24 cellular contexts compared by ENCODE assay signal in the genomic region with DNA sequence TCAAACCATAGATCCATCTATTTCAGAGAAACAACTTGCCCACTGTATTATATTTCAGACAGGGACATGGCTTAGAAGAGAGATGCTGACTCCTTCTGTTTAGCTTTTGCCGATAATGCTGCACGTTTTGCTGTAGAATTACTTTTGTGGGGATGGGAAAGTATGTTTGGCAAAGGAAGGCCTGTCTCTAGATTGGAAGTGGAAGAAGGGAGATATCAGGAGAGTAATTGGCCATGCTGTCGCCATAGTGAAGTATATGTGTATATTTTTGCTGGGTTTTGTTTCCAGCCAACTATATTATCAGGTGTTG.
DNase-seq lines count a peak whose midpoint lies in the region; ATAC-seq and TF ChIP-seq lines count a peak whose summit lies in the region.
"Had no signal": no experiment of that assay in that cellular context is flagged by ENCODE, and none has a peak within 500 bp of the region (broad histone marks: within the 10 kb centered on the region; RNA-seq: fewer than 3 reads in every experiment).

No MANE protein-coding gene starts in this region.

- intact Hi-C loops in A673 (cut with micrococcal nuclease; ENCODE audit: unreplicated experiment) = no loop called here
- intact Hi-C loops in esophagus muscularis mucosa (cut with DNase I) = no loop called here
- intact Hi-C loops in prostate gland (cut with DNase I) = no loop called here
- intact Hi-C loops in lower lobe of right lung (cut with DNase I) = no loop called here

- no peak for TF ChIP-seq CTCF in A673 (conservative IDR thresholded peaks at IDR 0.05; ENCODE audit: low read depth, low read length)
- TF ChIP-seq CTCF in HEK293 (tag by site-specific recombination; IDR thresholded peaks at IDR 0.05) = no peak
- no peak for TF ChIP-seq CTCF in esophagus muscularis mucosa (IDR thresholded peaks at IDR 0.05)
- TF ChIP-seq CTCF in prostate gland (IDR thresholded peaks at IDR 0.05) = no peak
- TF ChIP-seq CTCF in lower lobe of right lung (IDR thresholded peaks at IDR 0.05) = no peak

- ATAC-seq in lower lobe of right lung = no peak
- ATAC-seq: activated CD8-positive, alpha-beta T cell treated with anti-CD3 and anti-CD28 coated beads, Interleukin-2, amount 10 ng/mL, durations not matched to agents 7 days and 5 days; body of pancreas; pancreas; stimulated activated naive CD8-positive, alpha-beta T cell treated with anti-CD3 and anti-CD28 coated beads, Interleukin-15, Interleukin-2, amounts not matched to agents 100 U/mL and 50 U/mL, for 24 hours; T-cell had no signal

- no peak for DNase-seq in A673 (ENCODE audit: low spot score)
- no peak for DNase-seq in esophagus muscularis mucosa (ENCODE audit: extremely low spot score)
- no peak for DNase-seq in prostate gland (ENCODE audit: low spot score)
- no peak for DNase-seq in caudate nucleus (lab: John Stamatoyannopoulos, UW)
- no peak for DNase-seq in NCI-H187 treated with DMSO at 0.1 percent for 48 hours (lab: John Stamatoyannopoulos, UW)
- DNase-seq in lower lobe of right lung = no peak
- DNase-seq: activated CD4-positive, alpha-beta T cell treated with anti-CD3 and anti-CD28 coated beads for 4 hours; activated CD8-positive, alpha-beta T cell treated with anti-CD3 and anti-CD28 coated beads, Interleukin-2, amount 10 ng/mL, durations not matched to agents 7 days and 5 days; activated naive CD4-positive, alpha-beta T cell treated with anti-CD3 and anti-CD28 coated beads for 36 hours; adrenal gland; body of pancreas; CD8-positive, alpha-beta memory T cell; DMS 273 treated with DMSO at 0.1 percent for 48 hours; H7; NCI-H748 treated with DMSO at 0.1 percent for 48 hours; pancreas; SIG-M5; stimulated activated CD4-positive, alpha-beta T cell treated with anti-CD3 and anti-CD28 coated beads, Interleukin-1b, Interleukin-23, amount 100 ng/mL, for 48 hours; stimulated activated naive CD8-positive, alpha-beta T cell treated with anti-CD3 and anti-CD28 coated beads, Interleukin-15, Interleukin-2, amounts not matched to agents 100 U/mL and 50 U/mL, for 24 hours; T-cell; thyroid gland; WERI-Rb-1 had no signal

- no peaks in the 10 kb centered on the region for H3K27me3 ChIP-seq in A673 (replicated peaks; ENCODE audit: insufficient read depth, low read depth, low read length, poor library complexity)
- no peaks in the 10 kb centered on the region for H3K27me3 ChIP-seq in esophagus muscularis mucosa
- no peaks in the 10 kb centered on the region for H3K27me3 ChIP-seq in prostate gland (replicated peaks; ENCODE audit: insufficient read depth)
- no peaks in the 10 kb centered on the region for H3K27me3 ChIP-seq in lower lobe of right lung (ENCODE audit: low read depth)
- H3K27me3 ChIP-seq: adrenal gland, body of pancreas, pancreas, thyroid gland had no signal

- H3K4me1 ChIP-seq in A673 (ENCODE audit: insufficient read depth, low read length, poor library complexity, severe bottlenecking) (peaks cover 10% of the 10 kb centered on the region), HEK293 (ENCODE audit: control insufficient read depth, insufficient read depth, low read length) (peaks cover 30% of the 10 kb centered on the region), esophagus muscularis mucosa (peaks cover 16 to 73% (median 65%) of the 10 kb centered on the region in 4 donors), prostate gland (replicated peaks) (no peaks in the 10 kb centered on the region), lower lobe of right lung (no peaks in the 10 kb centered on the region)

- 59% methylated on average over 3 of the region's 3 CpGs for WGBS in esophagus muscularis mucosa
- WGBS in prostate gland = 38% methylated on average over 3 of the region's 3 CpGs

- H3K36me3 ChIP-seq in A673 (ENCODE audit: insufficient read depth, low read length, poor library complexity, severe bottlenecking) = no peaks in the 10 kb centered on the region
- no peaks in the 10 kb centered on the region for H3K36me3 ChIP-seq in HEK293 (ENCODE audit: control insufficient read depth in 2 of 2, insufficient read depth in 1 of 2, low read length in 2 of 2)
- no peaks in the 10 kb centered on the region for H3K36me3 ChIP-seq in esophagus muscularis mucosa
- no peaks in the 10 kb centered on the region for H3K36me3 ChIP-seq in prostate gland
- no peaks in the 10 kb centered on the region for H3K36me3 ChIP-seq in lower lobe of right lung
- H3K36me3 ChIP-seq: adrenal gland, pancreas, thyroid gland, WERI-Rb-1 had no signal

- TF ChIP-seq EP300 in esophagus muscularis mucosa (IDR thresholded peaks at IDR 0.05) = no peak

- BruUV-seq in A673 (replicated peaks; lab: Mats Ljungman, UMichigan) = no TSS peak

- H3K4me3 ChIP-seq in A673 (ENCODE audit: low read depth, low read length, poor library complexity, severe bottlenecking) = no peak overlapping the region
- H3K4me3 ChIP-seq in HEK293 (ENCODE audit: low read depth, low read length) = no peak overlapping the region
- H3K4me3 ChIP-seq in esophagus muscularis mucosa = no peak overlapping the region
- no peak overlapping the region for H3K4me3 ChIP-seq in prostate gland
- no peak overlapping the region for H3K4me3 ChIP-seq in lower lobe of right lung
- H3K4me3 ChIP-seq: adrenal gland, body of pancreas, pancreas, thyroid gland had no signal

- TF ChIP-seq POLR2A in esophagus muscularis mucosa (IDR thresholded peaks at IDR 0.05; ENCODE audit: low read depth) (no peak), prostate gland (IDR thresholded peaks at IDR 0.05) (no peak)

- H3K27ac ChIP-seq in A673 (ENCODE audit: low read depth, low read length, poor library complexity, severe bottlenecking) (peak overlapping the region; percentile 31), HEK293 (ENCODE audit: extremely low read depth, low read depth, low read length) (peak overlapping the region; percentile 74), esophagus muscularis mucosa (replicated peaks in 1 of 4) (peak overlapping the region; percentile 19 to 50 (median 28)), prostate gland (peak overlapping the region; percentile 6 to 57), caudate nucleus (ENCODE audit: low read depth, low read length) (no peak overlapping the region), lower lobe of right lung (no peak overlapping the region)
- H3K27ac ChIP-seq: body of pancreas, KMS-11, pancreas, thyroid gland, WERI-Rb-1 had no signal

- H3K9me3 ChIP-seq in A673 (ENCODE audit: low read depth, low read length, poor library complexity, severe bottlenecking) = no peaks in the 10 kb centered on the region
- no peaks in the 10 kb centered on the region for H3K9me3 ChIP-seq in HEK293 (ENCODE audit: control insufficient read depth, insufficient read depth, low read depth, low read length)
- H3K9me3 ChIP-seq in esophagus muscularis mucosa = no peaks in the 10 kb centered on the region
- no peaks in the 10 kb centered on the region for H3K9me3 ChIP-seq in prostate gland
- no peaks in the 10 kb centered on the region for H3K9me3 ChIP-seq in lower lobe of right lung
- H3K9me3 ChIP-seq: adrenal gland, body of pancreas, pancreas, thyroid gland had no signal

- POLR2A ChIA-PET in A673 (lab: Charles Lee; ENCODE audit: low non-redundant PET) = no interaction called here
- POLR2A ChIA-PET in HEK293 (lab: Yijun Ruan, JAX) = no interaction called here

- CTCF ChIA-PET in A673 (lab: Charles Lee) = interaction anchor here (1.1 kb wide), 1 partner anchor 253 kb away, joined by 3 read pairs; no protein-coding TSS in a partner anchor
- CTCF ChIA-PET in HEK293 (lab: Yijun Ruan, JAX) = no interaction called here

TF ChIP-seq in HEK293, 187 proteins besides CTCF, POLR2A, EP300 and RAD21:
- TF ChIP-seq ZNF274 (IDR thresholded peaks at IDR 0.05; ENCODE audit: low read length) (no peak), ZNF274 (tag by site-specific recombination; IDR thresholded peaks at IDR 0.05; ENCODE audit: borderline replicate concordance) (no peak), ZBTB17 (tag by site-specific recombination; IDR thresholded peaks at IDR 0.05) (peak; percentile 47; the same call in 1 of the 2 replicates), ZEB2 (tag by site-specific recombination; IDR thresholded peaks at IDR 0.05) (0 out of 2 replicates have a peak, but pooled peaks have one; percentile 6), ZBTB20 (tag by site-specific recombination; IDR thresholded peaks at IDR 0.05) (0 out of 2 replicates have a peak, but pooled peaks have one; percentile 22), ZNF600 (tag by site-specific recombination; IDR thresholded peaks at IDR 0.05) (peak; percentile 78; the same call in 1 of the 2 replicates), MZF1 (tag by site-specific recombination; IDR thresholded peaks at IDR 0.05; ENCODE audit: borderline replicate concordance) (peak; percentile 8; the same call in 1 of the 2 replicates)
- TF ChIP-seq, protein P1, sequence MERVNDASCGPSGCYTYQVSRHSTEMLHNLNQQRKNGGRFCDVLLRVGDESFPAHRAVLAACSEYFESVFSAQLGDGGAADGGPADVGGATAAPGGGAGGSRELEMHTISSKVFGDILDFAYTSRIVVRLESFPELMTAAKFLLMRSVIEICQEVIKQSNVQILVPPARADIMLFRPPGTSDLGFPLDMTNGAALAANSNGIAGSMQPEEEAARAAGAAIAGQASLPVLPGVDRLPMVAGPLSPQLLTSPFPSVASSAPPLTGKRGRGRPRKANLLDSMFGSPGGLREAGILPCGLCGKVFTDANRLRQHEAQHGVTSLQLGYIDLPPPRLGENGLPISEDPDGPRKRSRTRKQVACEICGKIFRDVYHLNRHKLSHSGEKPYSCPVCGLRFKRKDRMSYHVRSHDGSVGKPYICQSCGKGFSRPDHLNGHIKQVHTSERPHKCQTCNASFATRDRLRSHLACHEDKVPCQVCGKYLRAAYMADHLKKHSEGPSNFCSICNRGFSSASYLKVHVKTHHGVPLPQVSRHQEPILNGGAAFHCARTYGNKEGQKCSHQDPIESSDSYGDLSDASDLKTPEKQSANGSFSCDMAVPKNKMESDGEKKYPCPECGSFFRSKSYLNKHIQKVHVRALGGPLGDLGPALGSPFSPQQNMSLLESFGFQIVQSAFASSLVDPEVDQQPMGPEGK (tag by site-specific recombination; IDR thresholded peaks at IDR 0.05) = no peak
- TF ChIP-seq, protein P2, sequence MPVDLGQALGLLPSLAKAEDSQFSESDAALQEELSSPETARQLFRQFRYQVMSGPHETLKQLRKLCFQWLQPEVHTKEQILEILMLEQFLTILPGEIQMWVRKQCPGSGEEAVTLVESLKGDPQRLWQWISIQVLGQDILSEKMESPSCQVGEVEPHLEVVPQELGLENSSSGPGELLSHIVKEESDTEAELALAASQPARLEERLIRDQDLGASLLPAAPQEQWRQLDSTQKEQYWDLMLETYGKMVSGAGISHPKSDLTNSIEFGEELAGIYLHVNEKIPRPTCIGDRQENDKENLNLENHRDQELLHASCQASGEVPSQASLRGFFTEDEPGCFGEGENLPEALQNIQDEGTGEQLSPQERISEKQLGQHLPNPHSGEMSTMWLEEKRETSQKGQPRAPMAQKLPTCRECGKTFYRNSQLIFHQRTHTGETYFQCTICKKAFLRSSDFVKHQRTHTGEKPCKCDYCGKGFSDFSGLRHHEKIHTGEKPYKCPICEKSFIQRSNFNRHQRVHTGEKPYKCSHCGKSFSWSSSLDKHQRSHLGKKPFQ (tag by site-specific recombination; IDR thresholded peaks at IDR 0.05) = peak; percentile 2; the same call in 1 of the 2 replicates

Comparison
In these comparisons a context has a peak if more than half of its experiments do, and no peak if none do; other contexts are left out.
1. H3K27ac ChIP-seq: peak in A673 (single experiment), HEK293 (single experiment), esophagus muscularis mucosa (4 of 4) and prostate gland (2 of 2); none in caudate nucleus (single experiment) and lower lobe of right lung (single experiment).